12 cellular contexts compared by ENCODE assay signal in genomic region chr14:68662395-68662794, GRCh38.
DNase-seq lines count a peak whose midpoint lies in the region; ATAC-seq and TF ChIP-seq lines count a peak whose summit lies in the region.
"Had no signal": no experiment of that assay in that cellular context is flagged by ENCODE, and none has a peak within 500 bp of the region (broad histone marks: within the 10 kb centered on the region; RNA-seq: fewer than 3 reads in every experiment).

No MANE protein-coding gene starts in this region.

- H3K27me3 ChIP-seq in RWPE2 (ENCODE audit: insufficient read depth, poor library complexity, severe bottlenecking) (no peaks in the 10 kb centered on the region), HAP-1 (ENCODE audit: low read depth) (no peaks in the 10 kb centered on the region)

- no peak for DNase-seq in activated CD8-positive, alpha-beta T cell treated with anti-CD3 and anti-CD28 coated beads for 36 hours
- no peak for DNase-seq in activated CD8-positive, alpha-beta T cell treated with anti-CD3 and anti-CD28 coated beads, Interleukin-2, amount 10 ng/mL, durations not matched to agents 7 days and 5 days
- DNase-seq in RWPE2 (ENCODE audit: low spot score) (peak; percentile 19), left lobe of liver (ENCODE audit: low spot score) (peak; percentile 38), HAP-1 (ENCODE audit: low spot score in 2 of 2) (no peak), sciatic nerve (ENCODE audit: low spot score) (no peak)
- DNase-seq: kidney, retina had no signal

- no peak overlapping the region for H3K27ac ChIP-seq in RWPE2 (ENCODE audit: poor library complexity, severe bottlenecking)

- H3K4me3 ChIP-seq in RWPE2 (ENCODE audit: severe bottlenecking) (no peak overlapping the region), HAP-1 (no peak overlapping the region)
- H3K4me3 ChIP-seq: A549 had no signal

- POLR2A ChIA-PET in activated CD8-positive, alpha-beta T cell treated with anti-CD3 and anti-CD28 coated beads for 36 hours (lab: Charles Lee) = interaction anchor here (1.5 kb wide), 1 partner anchor 131 kb away, joined by 6 read pairs; the partner anchor contains the start of gene ZFP36L1
- POLR2A ChIA-PET in activated CD8-positive, alpha-beta T cell treated with anti-CD3 and anti-CD28 coated beads, Interleukin-2, amount 10 ng/mL, durations not matched to agents 7 days and 5 days (lab: Charles Lee) = no interaction called here

- no peak for ATAC-seq in activated CD8-positive, alpha-beta T cell treated with anti-CD3 and anti-CD28 coated beads for 36 hours
- ATAC-seq in activated CD8-positive, alpha-beta T cell treated with anti-CD3 and anti-CD28 coated beads, Interleukin-2, amount 10 ng/mL, durations not matched to agents 7 days and 5 days = no peak
- ATAC-seq in RWPE2 (ENCODE audit: low read depth) (no peak), left lobe of liver (no peak), GM21528 (IDR thresholded peaks at IDR 0.05; ENCODE audit: low FRiP score, unreplicated experiment) (no peak), sciatic nerve (no peak)
- ATAC-seq in stimulated activated memory B cell treated with anti-CD40 and anti-IgM and Interleukin-4, amounts not matched to agents 10 μg/mL and 1 μg/mL and 100 μg/mL, for 72 hours = no peak
- ATAC-seq: A549 had no signal

- peak overlapping the region; percentile 84 for H3K27ac Mint-ChIP-seq in activated CD8-positive, alpha-beta T cell treated with anti-CD3 and anti-CD28 coated beads for 36 hours
- H3K27ac Mint-ChIP-seq in activated CD8-positive, alpha-beta T cell treated with anti-CD3 and anti-CD28 coated beads, Interleukin-2, amount 10 ng/mL, durations not matched to agents 7 days and 5 days = no peak overlapping the region
- H3K27ac Mint-ChIP-seq in stimulated activated memory B cell treated with anti-CD40 and anti-IgM and Interleukin-4, amounts not matched to agents 10 μg/mL and 1 μg/mL and 100 μg/mL, for 72 hours = peak overlapping the region; percentile 91

- in situ Hi-C loops in HAP-1 (cut with MboI; ENCODE audit: low sequenced_read_pairs) = no loop called here

- no peaks in the 10 kb centered on the region for H3K9me3 ChIP-seq in RWPE2 (ENCODE audit: severe bottlenecking)
- H3K9me3 ChIP-seq in HAP-1 = no peaks in the 10 kb centered on the region
- H3K9me3 ChIP-seq: A549 had no signal

- CTCF ChIA-PET in activated CD8-positive, alpha-beta T cell treated with anti-CD3 and anti-CD28 coated beads for 36 hours (lab: Charles Lee) = interaction anchor here (1.0 kb wide), 1 partner anchor 23 kb away, joined by 3 read pairs; no protein-coding TSS in a partner anchor
- CTCF ChIA-PET in activated CD8-positive, alpha-beta T cell treated with anti-CD3 and anti-CD28 coated beads, Interleukin-2, amount 10 ng/mL, durations not matched to agents 7 days and 5 days (lab: Charles Lee) = interaction anchor here (2.0 to 4.7 kb wide), 2 partner anchors 23 to 127 kb away, joined by 7 to 30 read pairs; no protein-coding TSS in a partner anchor

- intact Hi-C loops in activated CD8-positive, alpha-beta T cell treated with anti-CD3 and anti-CD28 coated beads for 36 hours (cut with micrococcal nuclease) = loop anchor here (2.0 kb wide), 1 partner anchor 124 kb away; no protein-coding TSS in a partner anchor
- intact Hi-C loops in sciatic nerve (cut with DNase I) = no loop called here

- H3K36me3 Mint-ChIP-seq in activated CD8-positive, alpha-beta T cell treated with anti-CD3 and anti-CD28 coated beads for 36 hours (ENCODE audit: low read depth) = no peaks in the 10 kb centered on the region
- no peaks in the 10 kb centered on the region for H3K36me3 Mint-ChIP-seq in activated CD8-positive, alpha-beta T cell treated with anti-CD3 and anti-CD28 coated beads, Interleukin-2, amount 10 ng/mL, durations not matched to agents 7 days and 5 days (ENCODE audit: low read depth)
- H3K36me3 Mint-ChIP-seq in stimulated activated memory B cell treated with anti-CD40 and anti-IgM and Interleukin-4, amounts not matched to agents 10 μg/mL and 1 μg/mL and 100 μg/mL, for 72 hours = peaks cover 25% of the 10 kb centered on the region
- H3K36me3 Mint-ChIP-seq: natural killer cell treated with Interleukin-12 subunit alpha and Interleukin-12 subunit beta and Interleukin-15 and Interleukin-18, amount 100 ng/mL, for 72 hours had no signal

- H3K4me3 Mint-ChIP-seq in activated CD8-positive, alpha-beta T cell treated with anti-CD3 and anti-CD28 coated beads for 36 hours = no peak overlapping the region
- no peak overlapping the region for H3K4me3 Mint-ChIP-seq in activated CD8-positive, alpha-beta T cell treated with anti-CD3 and anti-CD28 coated beads, Interleukin-2, amount 10 ng/mL, durations not matched to agents 7 days and 5 days
- no peak overlapping the region for H3K4me3 Mint-ChIP-seq in stimulated activated memory B cell treated with anti-CD40 and anti-IgM and Interleukin-4, amounts not matched to agents 10 μg/mL and 1 μg/mL and 100 μg/mL, for 72 hours

- no peak for TF ChIP-seq CTCF in activated CD8-positive, alpha-beta T cell treated with anti-CD3 and anti-CD28 coated beads for 36 hours (IDR thresholded peaks at IDR 0.05)
- no peak for TF ChIP-seq CTCF in RWPE2 (IDR thresholded peaks at IDR 0.05; ENCODE audit: poor library complexity, severe bottlenecking)

- no peaks in the 10 kb centered on the region for H3K27me3 Mint-ChIP-seq in activated CD8-positive, alpha-beta T cell treated with anti-CD3 and anti-CD28 coated beads for 36 hours
- no peaks in the 10 kb centered on the region for H3K27me3 Mint-ChIP-seq in activated CD8-positive, alpha-beta T cell treated with anti-CD3 and anti-CD28 coated beads, Interleukin-2, amount 10 ng/mL, durations not matched to agents 7 days and 5 days (ENCODE audit: low read depth)
- no peaks in the 10 kb centered on the region for H3K27me3 Mint-ChIP-seq in stimulated activated memory B cell treated with anti-CD40 and anti-IgM and Interleukin-4, amounts not matched to agents 10 μg/mL and 1 μg/mL and 100 μg/mL, for 72 hours

- no peaks in the 10 kb centered on the region for H3K4me1 ChIP-seq in RWPE2 (ENCODE audit: insufficient read depth, poor library complexity, severe bottlenecking)
- H3K4me1 ChIP-seq in HAP-1 = no peaks in the 10 kb centered on the region

- no peaks in the 10 kb centered on the region for H3K36me3 ChIP-seq in RWPE2 (ENCODE audit: low read depth)
- no peaks in the 10 kb centered on the region for H3K36me3 ChIP-seq in HAP-1 (replicated peaks)

- H3K4me1 Mint-ChIP-seq in activated CD8-positive, alpha-beta T cell treated with anti-CD3 and anti-CD28 coated beads for 36 hours (ENCODE audit: low read depth) = peaks cover 49% of the 10 kb centered on the region
- H3K4me1 Mint-ChIP-seq in activated CD8-positive, alpha-beta T cell treated with anti-CD3 and anti-CD28 coated beads, Interleukin-2, amount 10 ng/mL, durations not matched to agents 7 days and 5 days (ENCODE audit: low read depth) = peaks cover 23% of the 10 kb centered on the region
- H3K4me1 Mint-ChIP-seq in stimulated activated memory B cell treated with anti-CD40 and anti-IgM and Interleukin-4, amounts not matched to agents 10 μg/mL and 1 μg/mL and 100 μg/mL, for 72 hours = peaks cover 60% of the 10 kb centered on the region

- H3K9me3 Mint-ChIP-seq in activated CD8-positive, alpha-beta T cell treated with anti-CD3 and anti-CD28 coated beads for 36 hours = no peaks in the 10 kb centered on the region
- no peaks in the 10 kb centered on the region for H3K9me3 Mint-ChIP-seq in activated CD8-positive, alpha-beta T cell treated with anti-CD3 and anti-CD28 coated beads, Interleukin-2, amount 10 ng/mL, durations not matched to agents 7 days and 5 days (ENCODE audit: insufficient read depth)
- H3K9me3 Mint-ChIP-seq in stimulated activated memory B cell treated with anti-CD40 and anti-IgM and Interleukin-4, amounts not matched to agents 10 μg/mL and 1 μg/mL and 100 μg/mL, for 72 hours = peaks cover 3% of the 10 kb centered on the region

Comparison
In these comparisons a context has a peak if more than half of its experiments do, and no peak if none do; other contexts are left out.
1. DNase-seq: peak in RWPE2 (single experiment) and left lobe of liver (single experiment); none in activated CD8-positive, alpha-beta T cell treated with anti-CD3 and anti-CD28 coated beads for 36 hours (single experiment), activated CD8-positive, alpha-beta T cell treated with anti-CD3 and anti-CD28 coated beads, Interleukin-2, amount 10 ng/mL, durations not matched to agents 7 days and 5 days (single experiment), HAP-1 (0 of 2) and sciatic nerve (single experiment).